1 cellular context compared by ENCODE assay signal in genomic region chr22:38700789-38701628, GRCh38.
TF ChIP-seq lines count a peak whose summit lies in the region.

JOSD1 (minus strand) TSS chr22:38700943; CDS start chr22:38699987, 956 bp downstream.

TF ChIP-seq in HepG2, 621 proteins besides CTCF, POLR2A, EP300 and RAD21 (continued from another document and continues in another):
- no peak for TF ChIP-seq NBN (conservative IDR thresholded peaks at IDR 0.05)
- TF ChIP-seq FOXA3 (CRISPR knock-in tag; IDR thresholded peaks at IDR 0.05): peak; percentile 41; the same call in 1 of the 2 replicates
- no peak for TF ChIP-seq ZNF326 (CRISPR knock-in tag; IDR thresholded peaks at IDR 0.05; ENCODE audit: borderline replicate concordance)
- TF ChIP-seq GABPB1 (CRISPR knock-in tag; IDR thresholded peaks at IDR 0.05): peak; percentile 91
- TF ChIP-seq GMEB2 (CRISPR knock-in tag; IDR thresholded peaks at IDR 0.05; ENCODE audit: low read depth): 0 out of 2 replicates have a peak, but pooled peaks have one; percentile 27
- peak; percentile 59; the same call in 1 of the 2 replicates for TF ChIP-seq ZBTB34 (CRISPR knock-in tag; IDR thresholded peaks at IDR 0.05)
- peak; percentile 92 for TF ChIP-seq ZNF329 (CRISPR knock-in tag; IDR thresholded peaks at IDR 0.05; ENCODE audit: low read depth)
- no peak for TF ChIP-seq CHD4 (IDR thresholded peaks at IDR 0.05; ENCODE audit: borderline replicate concordance, low read length)
- no peak for TF ChIP-seq ATF5 (CRISPR knock-in tag; IDR thresholded peaks at IDR 0.05; ENCODE audit: low read depth)
- no peak for TF ChIP-seq ARID3A (IDR thresholded peaks at IDR 0.05; ENCODE audit: low read depth, low read length)
- TF ChIP-seq ZKSCAN5 (CRISPR knock-in tag; IDR thresholded peaks at IDR 0.05): no peak
- TF ChIP-seq ARID5B (CRISPR knock-in tag; IDR thresholded peaks at IDR 0.05): peak; percentile 53; the same call in 1 of the 2 replicates
- no peak for TF ChIP-seq CENPBD1 (CRISPR knock-in tag; IDR thresholded peaks at IDR 0.05; ENCODE audit: borderline replicate concordance, low read depth)
- TF ChIP-seq ISL2 (CRISPR knock-in tag; IDR thresholded peaks at IDR 0.05): no peak
- no peak for TF ChIP-seq ZSCAN22 (CRISPR knock-in tag; IDR thresholded peaks at IDR 0.05)
- no peak for TF ChIP-seq EZH2 (conservative IDR thresholded peaks at IDR 0.05; ENCODE audit: low read depth, low read length)
- TF ChIP-seq ZFYVE20 (CRISPR knock-in tag; IDR thresholded peaks at IDR 0.05; ENCODE audit: borderline replicate concordance, low read depth): no peak
- no peak for TF ChIP-seq NRL (CRISPR knock-in tag; IDR thresholded peaks at IDR 0.05; ENCODE audit: borderline replicate concordance)
- 0 out of 2 replicates have a peak, but pooled peaks have one; percentile 75 for TF ChIP-seq BCL3 (CRISPR knock-in tag; IDR thresholded peaks at IDR 0.05)
- peak; percentile 15; the same call in 1 of the 2 replicates for TF ChIP-seq ZNF772 (CRISPR knock-in tag; IDR thresholded peaks at IDR 0.05)
- no peak for TF ChIP-seq PHB2 (IDR thresholded peaks at IDR 0.05; ENCODE audit: partially characterized antibody)
- no peak for TF ChIP-seq ZBTB3 (CRISPR knock-in tag; IDR thresholded peaks at IDR 0.05; ENCODE audit: borderline replicate concordance, low read depth)
- no peak for TF ChIP-seq NR1H2 (CRISPR knock-in tag; IDR thresholded peaks at IDR 0.05; ENCODE audit: borderline replicate concordance, low read depth)
- 0 out of 2 replicates have a peak, but pooled peaks have one; percentile 26 for TF ChIP-seq ZFP62 (CRISPR knock-in tag; IDR thresholded peaks at IDR 0.05)
- TF ChIP-seq TOPORS (CRISPR knock-in tag; IDR thresholded peaks at IDR 0.05): peak; percentile 94
- TF ChIP-seq SATB2 (CRISPR knock-in tag; IDR thresholded peaks at IDR 0.05): no peak
- TF ChIP-seq ZNF781 (CRISPR knock-in tag; IDR thresholded peaks at IDR 0.05; ENCODE audit: borderline replicate concordance, not compliant biosample characterization): no peak
- TF ChIP-seq ZNF34 (CRISPR knock-in tag; IDR thresholded peaks at IDR 0.05; ENCODE audit: borderline replicate concordance): no peak
- no peak; the same call in 1 of the 2 replicates for TF ChIP-seq ARHGAP35 (CRISPR knock-in tag; IDR thresholded peaks at IDR 0.05; ENCODE audit: borderline replicate concordance)
- TF ChIP-seq ZNF841 (CRISPR knock-in tag; IDR thresholded peaks at IDR 0.05; ENCODE audit: borderline replicate concordance): peak; percentile 41; the same call in 1 of the 2 replicates
- no peak for TF ChIP-seq HMGA1 (CRISPR knock-in tag; conservative IDR thresholded peaks at IDR 0.05)
- TF ChIP-seq FOSL2 (CRISPR knock-in tag; IDR thresholded peaks at IDR 0.05): peak; percentile 67
- no peak for TF ChIP-seq ZNF256 (CRISPR knock-in tag; conservative IDR thresholded peaks at IDR 0.05)
- no peak for TF ChIP-seq FUBP1 (CRISPR knock-in tag; IDR thresholded peaks at IDR 0.05; ENCODE audit: borderline replicate concordance)
- no peak for TF ChIP-seq ZNF354B (CRISPR knock-in tag; IDR thresholded peaks at IDR 0.05)
- TF ChIP-seq ZNF652 (CRISPR knock-in tag; IDR thresholded peaks at IDR 0.05; ENCODE audit: borderline replicate concordance, low read depth): no peak
- TF ChIP-seq SNRNP70 (IDR thresholded peaks at IDR 0.05; ENCODE audit: low read depth, low read length): no peak
- no peak; the same call in 1 of the 2 replicates for TF ChIP-seq SOX13 (IDR thresholded peaks at IDR 0.05)
- TF ChIP-seq SOX13 (CRISPR knock-in tag; conservative IDR thresholded peaks at IDR 0.05 in 1 of 2, IDR thresholded peaks at IDR 0.05 in 1 of 2): 0 out of 4 replicates have a peak, but pooled peaks of 1 of the 2 experiments have one; percentile 2
- peak; percentile 71; the same call in 1 of the 2 replicates for TF ChIP-seq POGZ (CRISPR knock-in tag; IDR thresholded peaks at IDR 0.05)
- peak; percentile 74; the same call in 1 of the 2 replicates for TF ChIP-seq KDM5A (IDR thresholded peaks at IDR 0.05; ENCODE audit: borderline replicate concordance, low read length)
- peak; percentile 58 for TF ChIP-seq AGO1 (IDR thresholded peaks at IDR 0.05; ENCODE audit: low read depth, low read length, poor library complexity, severe bottlenecking)
- TF ChIP-seq AHDC1 (CRISPR knock-in tag; IDR thresholded peaks at IDR 0.05; ENCODE audit: borderline replicate concordance): no peak
- 0 out of 2 replicates have a peak, but pooled peaks have one; percentile 27 for TF ChIP-seq EEA1 (CRISPR knock-in tag; IDR thresholded peaks at IDR 0.05; ENCODE audit: borderline replicate concordance)
- TF ChIP-seq ZNF20 (CRISPR knock-in tag; IDR thresholded peaks at IDR 0.05): no peak
- peak; percentile 41 for TF ChIP-seq ZNF883 (CRISPR knock-in tag; IDR thresholded peaks at IDR 0.05; ENCODE audit: not compliant biosample characterization)
- peak; percentile 91 for TF ChIP-seq JUND (CRISPR knock-in tag; IDR thresholded peaks at IDR 0.05)
